Comparison of ENCODE assay signal across 28 cellular contexts in the genomic region with DNA sequence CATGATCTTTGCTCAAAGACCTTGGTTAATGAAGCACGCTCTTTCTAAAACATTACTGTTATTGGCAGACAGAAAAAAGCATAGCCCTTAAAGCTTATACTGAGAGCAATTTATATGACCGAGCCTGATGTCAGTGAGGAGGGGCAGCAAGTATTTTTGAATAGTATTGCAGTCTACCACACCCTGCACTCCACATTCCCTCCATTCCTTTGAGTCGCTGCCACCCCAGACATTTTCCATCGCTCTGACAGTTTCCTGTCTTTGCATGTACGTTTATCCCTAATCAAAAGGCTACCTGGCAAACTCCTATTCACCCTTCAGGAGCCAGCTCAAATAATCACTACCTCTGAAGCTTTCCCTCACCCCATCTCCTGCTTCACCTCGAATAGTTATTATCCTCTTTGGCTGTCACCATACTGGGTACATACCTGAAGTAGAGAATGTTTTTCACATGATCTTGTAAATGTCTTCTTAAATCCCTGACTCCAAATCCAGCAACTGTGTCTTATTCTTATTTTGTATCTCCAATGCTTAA. TPM values are rescaled to one million over a fixed set of nuclear protein-coding genes. Genes with fewer than 3 reads are reported as not detected.
DNase-seq lines count a peak whose midpoint lies in the region; ATAC-seq and TF ChIP-seq lines count a peak whose summit lies in the region.
"Had no signal": no experiment of that assay in that cellular context is flagged by ENCODE, and none has a peak within 500 bp of the region (broad histone marks: within the 10 kb centered on the region; RNA-seq: fewer than 3 reads in every experiment).

No MANE protein-coding gene starts in this region.

- no peaks in the 10 kb centered on the region for H3K27me3 Mint-ChIP-seq in central memory CD8-positive, alpha-beta T cell
- no peaks in the 10 kb centered on the region for H3K27me3 Mint-ChIP-seq in memory B cell
- no peaks in the 10 kb centered on the region for H3K27me3 Mint-ChIP-seq in type B pancreatic cell
- no peaks in the 10 kb centered on the region for H3K27me3 Mint-ChIP-seq in activated CD4-positive, alpha-beta T cell treated with anti-CD3 and anti-CD28 coated beads for 36 hours
- H3K27me3 Mint-ChIP-seq: activated CD4-positive, alpha-beta memory T cell treated with anti-CD3 and anti-CD28 coated beads, Interleukin-2, amount 10 ng/mL, durations not matched to agents 7 days and 5 days; natural killer cell treated with Interleukin-12 subunit alpha and Interleukin-12 subunit beta and Interleukin-15 and Interleukin-18, amount 100 ng/mL, for 72 hours had no signal

- CTCF ChIA-PET in activated CD4-positive, alpha-beta T cell treated with anti-CD3 and anti-CD28 coated beads for 36 hours (lab: Charles Lee), result no interaction called here

- no peaks in the 10 kb centered on the region for H3K27me3 ChIP-seq in effector memory CD4-positive, alpha-beta T cell (replicated peaks; ENCODE audit: control insufficient read depth, insufficient read depth, low read length, poor library complexity, severe bottlenecking)
- H3K27me3 ChIP-seq in BE2C, result no peaks in the 10 kb centered on the region
- H3K27me3 ChIP-seq: gastroesophageal sphincter, ovary, tibial nerve had no signal

- peaks cover 6% of the 10 kb centered on the region for H3K9me3 Mint-ChIP-seq in central memory CD8-positive, alpha-beta T cell
- H3K9me3 Mint-ChIP-seq in memory B cell, result peaks cover 6% of the 10 kb centered on the region
- H3K9me3 Mint-ChIP-seq in type B pancreatic cell, result peaks cover 6% of the 10 kb centered on the region
- peaks cover 5% of the 10 kb centered on the region for H3K9me3 Mint-ChIP-seq in activated CD4-positive, alpha-beta T cell treated with anti-CD3 and anti-CD28 coated beads for 36 hours (ENCODE audit: low read depth)
- H3K9me3 Mint-ChIP-seq: GM23338 had no signal

- POLR2A ChIA-PET in activated CD4-positive, alpha-beta T cell treated with anti-CD3 and anti-CD28 coated beads for 36 hours (lab: Charles Lee), result no interaction called here

- H3K4me3 ChIP-seq in effector memory CD4-positive, alpha-beta T cell (ENCODE audit: insufficient read depth, low read depth, low read length, poor library complexity, severe bottlenecking), result no peak overlapping the region
- H3K4me3 ChIP-seq in BE2C (ENCODE audit: low read depth, low read length), result no peak overlapping the region
- H3K4me3 ChIP-seq: gastroesophageal sphincter, GM23338, K562, ovary, tibial nerve had no signal

- no peak for TF ChIP-seq CTCF in type B pancreatic cell (conservative IDR thresholded peaks at IDR 0.05)
- no peak for TF ChIP-seq CTCF in BE2C (IDR thresholded peaks at IDR 0.05; ENCODE audit: low read depth, low read length)

- DNase-seq in EH (ENCODE audit: low read depth) (peak; percentile 12), memory B cell (ENCODE audit: low spot score in 2 of 2) (no peak), type B pancreatic cell (ENCODE audit: extremely low spot score, unreplicated experiment) (no peak), BE2C (no peak)
- DNase-seq in central memory CD8-positive, alpha-beta T cell (ENCODE audit: low spot score in 2 of 2), result no peak
- DNase-seq in activated CD4-positive, alpha-beta T cell treated with anti-CD3 and anti-CD28 coated beads for 36 hours, result no peak
- DNase-seq in effector memory CD4-positive, alpha-beta T cell, result no peak
- DNase-seq: activated CD4-positive, alpha-beta memory T cell treated with anti-CD3 and anti-CD28 coated beads, Interleukin-2, amount 10 ng/mL, durations not matched to agents 7 days and 5 days; activated CD4-positive, CD25-positive, alpha-beta regulatory T cell treated with anti-CD3 and anti-CD28 coated beads, Interleukin-2, amount 50 U/mL, for 72 hours; activated CD8-positive, alpha-beta memory T cell treated with anti-CD3 and anti-CD28 coated beads, Interleukin-2, amount 50 U/mL, for 4 hours; activated naive CD4-positive, alpha-beta T cell; DND-41; left colon; NCI-H1417; NCI-H2081; NCI-H524 treated with DMSO at 0.1 percent for 48 hours; NK-92 treated with Interleukin-12 subunit alpha and Interleukin-12 subunit beta, amount 100 ng/mL, for 24 hours; ovary; PC-3; stimulated activated CD4-positive, alpha-beta T cell treated with anti-CD3 and anti-CD28 coated beads, Interleukin-15, amount 100 ng/mL, for 24 hours; stimulated activated CD4-positive, alpha-beta T cell treated with anti-CD3 and anti-CD28 coated beads, Interleukin-4, amount 100 ng/mL, for 4 hours had no signal

- no peak for ATAC-seq in central memory CD8-positive, alpha-beta T cell (replicated peaks; ENCODE audit: extremely low read depth, poor library complexity, severe bottlenecking)
- ATAC-seq in memory B cell (ENCODE audit: low read depth) (no peak), HG02798 (IDR thresholded peaks at IDR 0.05; ENCODE audit: poor library complexity, unreplicated experiment) (no peak)
- no peak for ATAC-seq in activated CD4-positive, alpha-beta T cell treated with anti-CD3 and anti-CD28 coated beads for 36 hours
- ATAC-seq: gastroesophageal sphincter; GM23338; K562; left colon; natural killer cell treated with Interleukin-12 subunit alpha and Interleukin-12 subunit beta and Interleukin-15 and Interleukin-18, amount 100 ng/mL, for 72 hours; PC-3 had no signal

- H3K9me3 ChIP-seq in effector memory CD4-positive, alpha-beta T cell (ENCODE audit: control insufficient read depth, low read length), result no peaks in the 10 kb centered on the region
- H3K9me3 ChIP-seq in BE2C, result no peaks in the 10 kb centered on the region
- H3K9me3 ChIP-seq: gastroesophageal sphincter, ovary had no signal

- no peak overlapping the region for H3K27ac ChIP-seq in effector memory CD4-positive, alpha-beta T cell (ENCODE audit: insufficient read depth, low read length, poor library complexity, severe bottlenecking)
- H3K27ac ChIP-seq: C4-2B, gastroesophageal sphincter, ovary, tibial nerve had no signal

- H3K4me3 Mint-ChIP-seq in central memory CD8-positive, alpha-beta T cell, result no peak overlapping the region
- H3K4me3 Mint-ChIP-seq in memory B cell (no peak overlapping the region), type B pancreatic cell (peak overlapping the region; percentile 46)
- no peak overlapping the region for H3K4me3 Mint-ChIP-seq in activated CD4-positive, alpha-beta T cell treated with anti-CD3 and anti-CD28 coated beads for 36 hours
- H3K4me3 Mint-ChIP-seq: activated CD4-positive, alpha-beta memory T cell treated with anti-CD3 and anti-CD28 coated beads, Interleukin-2, amount 10 ng/mL, durations not matched to agents 7 days and 5 days; GM23338; natural killer cell treated with Interleukin-12 subunit alpha and Interleukin-12 subunit beta and Interleukin-15 and Interleukin-18, amount 100 ng/mL, for 72 hours had no signal

- H3K4me1 Mint-ChIP-seq in central memory CD8-positive, alpha-beta T cell, result peaks cover 27% of the 10 kb centered on the region
- H3K4me1 Mint-ChIP-seq in memory B cell (peaks cover 29% of the 10 kb centered on the region), type B pancreatic cell (ENCODE audit: unreplicated experiment) (peaks cover 14% of the 10 kb centered on the region)
- H3K4me1 Mint-ChIP-seq in activated CD4-positive, alpha-beta T cell treated with anti-CD3 and anti-CD28 coated beads for 36 hours, result peaks cover 9% of the 10 kb centered on the region

- peaks cover 14% of the 10 kb centered on the region for H3K36me3 Mint-ChIP-seq in central memory CD8-positive, alpha-beta T cell (ENCODE audit: insufficient read depth)
- H3K36me3 Mint-ChIP-seq in memory B cell (peaks cover 17% of the 10 kb centered on the region), type B pancreatic cell (peaks cover 5% of the 10 kb centered on the region)
- peaks cover 18% of the 10 kb centered on the region for H3K36me3 Mint-ChIP-seq in activated CD4-positive, alpha-beta T cell treated with anti-CD3 and anti-CD28 coated beads for 36 hours (ENCODE audit: low read depth)

- peak overlapping the region; percentile 7 for H3K27ac Mint-ChIP-seq in central memory CD8-positive, alpha-beta T cell (ENCODE audit: low read depth)
- H3K27ac Mint-ChIP-seq in memory B cell (peak overlapping the region; percentile 0), type B pancreatic cell (peak overlapping the region; percentile 98)
- no peak overlapping the region for H3K27ac Mint-ChIP-seq in activated CD4-positive, alpha-beta T cell treated with anti-CD3 and anti-CD28 coated beads for 36 hours
- H3K27ac Mint-ChIP-seq: activated CD4-positive, alpha-beta memory T cell treated with anti-CD3 and anti-CD28 coated beads, Interleukin-2, amount 10 ng/mL, durations not matched to agents 7 days and 5 days; GM23338 had no signal

- intact Hi-C loops in activated CD4-positive, alpha-beta T cell treated with anti-CD3 and anti-CD28 coated beads for 36 hours (cut with DNase I, micrococcal nuclease), result loop anchor here (5.0 to 10.0 kb wide), 2 partner anchors 285 to 353 kb away; no protein-coding TSS in a partner anchor

- H3K4me1 ChIP-seq in effector memory CD4-positive, alpha-beta T cell (ENCODE audit: control insufficient read depth, insufficient read depth, low read length, poor library complexity, severe bottlenecking), result peaks cover 6% of the 10 kb centered on the region
- no peaks in the 10 kb centered on the region for H3K4me1 ChIP-seq in BE2C

- H3K36me3 ChIP-seq in effector memory CD4-positive, alpha-beta T cell (ENCODE audit: control insufficient read depth, insufficient read depth, low read length), result no peaks in the 10 kb centered on the region
- H3K36me3 ChIP-seq in BE2C, result no peaks in the 10 kb centered on the region
- H3K36me3 ChIP-seq: gastroesophageal sphincter, ovary had no signal

RNA-seq across cellular contexts. Expression of gene JUN, which starts 5.5 kb away (rescaled TPM):
- 160 and 262 TPM in 2 replicates for total RNA-seq in type B pancreatic cell (ENCODE audit: low replicate concordance)
- total RNA-seq in activated CD4-positive, alpha-beta T cell treated with anti-CD3 and anti-CD28 coated beads for 36 hours, result 10 to 100 TPM; 24.2 to 25.5 TPM
- polyA plus RNA-seq in BE2C (2012; ENCODE audit: insufficient read depth, insufficient read length, low read depth), result 26.6 TPM
